In genomic region chr1:184050631-184051030, GRCh38 we compare ENCODE assay signal across 9 cellular contexts. TPM values are rescaled to one million over a fixed set of nuclear protein-coding genes. Genes with fewer than 3 reads are reported as not detected.
DNase-seq lines count a peak whose midpoint lies in the region; ATAC-seq and TF ChIP-seq lines count a peak whose summit lies in the region.
"Had no signal": no experiment of that assay in that cellular context is flagged by ENCODE, and none has a peak within 500 bp of the region (broad histone marks: within the 10 kb centered on the region; RNA-seq: fewer than 3 reads in every experiment).

No MANE protein-coding gene starts in this region.

- H3K4me3 Mint-ChIP-seq in H9, result peak overlapping the region; percentile 88 to 95
- H3K4me3 Mint-ChIP-seq in stimulated activated memory B cell treated with anti-CD40 and anti-IgM and Interleukin-4, amounts not matched to agents 10 μg/mL and 1 μg/mL and 100 μg/mL, for 72 hours, result peak overlapping the region; percentile 100

- no peaks in the 10 kb centered on the region for H4K20me1 ChIP-seq in H9 (ENCODE audit: control insufficient read depth, insufficient read depth, insufficient read length)

- peaks cover 3% of the 10 kb centered on the region; the same call in 1 of the 2 replicates for H3K4me1 ChIP-seq in H9 (ENCODE audit: insufficient read depth, low read length)
- H3K4me1 ChIP-seq in right cardiac atrium (ENCODE audit: control insufficient read depth, insufficient read depth, low read length), result peaks cover 3% of the 10 kb centered on the region

- H4K5ac ChIP-seq in H9 (ENCODE audit: insufficient read length, low read depth, low read length), result no peak overlapping the region

- no peaks in the 10 kb centered on the region for H3K79me1 ChIP-seq in H9 (ENCODE audit: insufficient read depth, low read depth, low read length, poor library complexity, severe bottlenecking)

- H2BK120ac ChIP-seq in H9 (ENCODE audit: low read depth, low read length, poor library complexity, severe bottlenecking), result no peak overlapping the region

- H3K14ac ChIP-seq in H9 (ENCODE audit: insufficient read depth, low read length), result no peak overlapping the region

- H4K91ac ChIP-seq in H9 (ENCODE audit: insufficient read length, low read depth, low read length), result no peak overlapping the region

- H2BK5ac ChIP-seq in H9 (ENCODE audit: insufficient read length, low read length), result no peak overlapping the region

- no peak overlapping the region for H2BK20ac ChIP-seq in H9 (ENCODE audit: low read depth, low read length, poor library complexity, severe bottlenecking)

- H3K27ac Mint-ChIP-seq in H9, result peak overlapping the region; percentile 11 to 99 (median 98); a peak in 4 of 7 replicates
- H3K27ac Mint-ChIP-seq in stimulated activated memory B cell treated with anti-CD40 and anti-IgM and Interleukin-4, amounts not matched to agents 10 μg/mL and 1 μg/mL and 100 μg/mL, for 72 hours, result peak overlapping the region; percentile 89

- peaks cover 7 to 20% (median 10%) of the 10 kb centered on the region in 3 experiments for H3K36me3 Mint-ChIP-seq in H9 (ENCODE audit: insufficient read depth in 1 of 3, low read depth in 3 of 3)
- H3K36me3 Mint-ChIP-seq in stimulated activated memory B cell treated with anti-CD40 and anti-IgM and Interleukin-4, amounts not matched to agents 10 μg/mL and 1 μg/mL and 100 μg/mL, for 72 hours, result peaks cover 11% of the 10 kb centered on the region

- peaks cover 3% of the 10 kb centered on the region for H3K27me3 Mint-ChIP-seq in H9 (ENCODE audit: low read depth)
- H3K27me3 Mint-ChIP-seq in stimulated activated memory B cell treated with anti-CD40 and anti-IgM and Interleukin-4, amounts not matched to agents 10 μg/mL and 1 μg/mL and 100 μg/mL, for 72 hours, result peaks cover 26% of the 10 kb centered on the region

- H3K9me3 ChIP-seq in H9 (ENCODE audit: control insufficient read depth, low read depth, low read length) (no peaks in the 10 kb centered on the region), WERI-Rb-1 (ENCODE audit: severe bottlenecking) (no peaks in the 10 kb centered on the region), right cardiac atrium (ENCODE audit: control insufficient read depth, low read length) (no peaks in the 10 kb centered on the region)

- H3K4ac ChIP-seq in H9 (ENCODE audit: low read depth, low read length), result no peak overlapping the region

- no peak overlapping the region for H2AFZ ChIP-seq in H9 (ENCODE audit: low read length)

- H3K23me2 ChIP-seq in H9 (ENCODE audit: insufficient read length, low read depth, low read length, poor library complexity, severe bottlenecking), result peaks cover 4% of the 10 kb centered on the region

- H3K4me3 ChIP-seq in WERI-Rb-1 (ENCODE audit: low read depth, low read length) (no peak overlapping the region; the same call in 1 of the 2 replicates), right cardiac atrium (ENCODE audit: low read length) (peak overlapping the region; percentile 71)

- TF ChIP-seq CTCF in H9 (conservative IDR thresholded peaks at IDR 0.05) (no peak), WERI-Rb-1 (IDR thresholded peaks at IDR 0.05; ENCODE audit: low read depth, low read length) (no peak)

- H3K36me3 ChIP-seq in WERI-Rb-1, result no peaks in the 10 kb centered on the region

- DNase-seq in H9, result no peak
- no peak for DNase-seq in WERI-Rb-1
- DNase-seq in right cardiac atrium, result no peak
- DNase-seq in HPDE6-E6E7 (ENCODE audit: extremely low spot score), result no peak
- no peak for DNase-seq in stimulated activated CD4-positive, alpha-beta T cell treated with anti-CD3 and anti-CD28 coated beads, Interleukin-15, amount 100 ng/mL, for 24 hours
- DNase-seq: cortex of kidney, NCI-H82 had no signal

- intact Hi-C loops in right cardiac atrium (cut with DNase I), result no loop called here

- H2AK5ac ChIP-seq in H9 (ENCODE audit: insufficient read length, low read length), result no peak overlapping the region

- ATAC-seq in right cardiac atrium (no peak), GM18511 (IDR thresholded peaks at IDR 0.05; ENCODE audit: unreplicated experiment) (no peak)
- ATAC-seq in stimulated activated memory B cell treated with anti-CD40 and anti-IgM and Interleukin-4, amounts not matched to agents 10 μg/mL and 1 μg/mL and 100 μg/mL, for 72 hours, result no peak

- H3K4me2 ChIP-seq in H9 (ENCODE audit: insufficient read depth, insufficient read length, low read length), result peak overlapping the region; percentile 67

- no peak overlapping the region for H3T11ph ChIP-seq in H9 (ENCODE audit: low read length)

- H3K27ac ChIP-seq in H9 (ENCODE audit: insufficient read length, low read depth, low read length) (peak overlapping the region; percentile 81), WERI-Rb-1 (peak overlapping the region; percentile 92), right cardiac atrium (ENCODE audit: low read length) (no peak overlapping the region)

- H3K18ac ChIP-seq in H9 (ENCODE audit: insufficient read length, low read depth, low read length), result peak overlapping the region; percentile 93

- peak overlapping the region; percentile 88 for H3K9ac ChIP-seq in H9 (ENCODE audit: extremely low read depth, insufficient read length, low read length)

- H3K56ac ChIP-seq in H9 (ENCODE audit: insufficient read length, low read depth, low read length), result no peak overlapping the region

- no peak overlapping the region for H3K23ac ChIP-seq in H9 (ENCODE audit: insufficient read length, low read depth, low read length)

- H3K27me3 ChIP-seq in H9 (ENCODE audit: insufficient read depth, low read length) (no peaks in the 10 kb centered on the region), WERI-Rb-1 (ENCODE audit: insufficient read depth, low read depth, severe bottlenecking) (no peaks in the 10 kb centered on the region), right cardiac atrium (ENCODE audit: control insufficient read depth, insufficient read depth) (no peaks in the 10 kb centered on the region)

- no peak overlapping the region for H4K8ac ChIP-seq in H9 (replicated peaks; ENCODE audit: insufficient read length, low read depth, low read length)

- H3K4me1 Mint-ChIP-seq in H9, result peaks cover 44 to 57% of the 10 kb centered on the region in 2 experiments
- H3K4me1 Mint-ChIP-seq in stimulated activated memory B cell treated with anti-CD40 and anti-IgM and Interleukin-4, amounts not matched to agents 10 μg/mL and 1 μg/mL and 100 μg/mL, for 72 hours, result peaks cover 22% of the 10 kb centered on the region

- H2BK15ac ChIP-seq in H9 (ENCODE audit: low read depth, low read length), result no peak overlapping the region

- no peaks in the 10 kb centered on the region; a peak in 2 of 5 replicates for H3K9me3 Mint-ChIP-seq in H9
- no peaks in the 10 kb centered on the region for H3K9me3 Mint-ChIP-seq in stimulated activated memory B cell treated with anti-CD40 and anti-IgM and Interleukin-4, amounts not matched to agents 10 μg/mL and 1 μg/mL and 100 μg/mL, for 72 hours

- peak overlapping the region; percentile 3 for H2BK12ac ChIP-seq in H9 (ENCODE audit: insufficient read length, low read depth, low read length)

- no peaks in the 10 kb centered on the region for H3K79me2 ChIP-seq in H9 (ENCODE audit: insufficient read depth, low read length)

RNA-seq across cellular contexts. Expression of gene TSEN15, which starts 0.9 kb away (rescaled TPM):
- total RNA-seq in H9 (2021) (20.1 and 21.9 TPM in 2 replicates), right cardiac atrium (10 to 100 TPM; 22.4 to 24.9 (median 23.6) TPM)
- polyA plus RNA-seq in right cardiac atrium, result 24.4 TPM

RNA-seq across cellular contexts. Expression of gene COLGALT2, which starts 13.1 kb away (rescaled TPM):
- total RNA-seq in H9 (2021) (1.2 and 1.4 TPM in 2 replicates), right cardiac atrium (1 to 10 TPM; 5.8 to 9.7 (median 8.1) TPM)
- 3.1 TPM for polyA plus RNA-seq in right cardiac atrium
